1 cellular context compared by ENCODE assay signal in genomic region chr17:75704963-75705875, GRCh38.
TF ChIP-seq lines count a peak whose summit lies in the region.

No MANE protein-coding gene starts in this region.

TF ChIP-seq in HCT116, 20 proteins besides CTCF, POLR2A, EP300 and RAD21 (continued from another document):
- no peak for TF ChIP-seq TCF7L2 (IDR thresholded peaks at IDR 0.05; ENCODE audit: borderline replicate concordance, extremely low read depth, insufficient read depth, insufficient read length)
